24 cellular contexts compared by ENCODE assay signal in genomic region chr10:61355211-61355610, GRCh38.
"Had no signal": no experiment of that assay in that cellular context is flagged by ENCODE, and none has a peak within 500 bp of the region (broad histone marks: within the 10 kb centered on the region; RNA-seq: fewer than 3 reads in every experiment).

No MANE protein-coding gene starts in this region.

- H3K4me3 ChIP-seq: stomach, suprapubic skin, testis, thoracic aorta, thyroid gland, tibial artery, tibial nerve, transverse colon, upper lobe of left lung, upper lobe of right lung, uterus, vagina had no signal

- H3K27ac ChIP-seq: stomach, suprapubic skin, testis, thoracic aorta, thyroid gland, tibial artery, tibial nerve, transverse colon, upper lobe of left lung, upper lobe of right lung, uterus, vagina had no signal

- H3K9me3 ChIP-seq: stomach, suprapubic skin, testis, thoracic aorta, thyroid gland, tibial artery, tibial nerve, transverse colon, upper lobe of left lung, upper lobe of right lung, uterus, vagina had no signal

- H3K36me3 ChIP-seq: stomach, suprapubic skin, thoracic aorta, thyroid gland, tibial artery, tibial nerve, transverse colon, upper lobe of left lung, upper lobe of right lung, uterus, vagina had no signal

- DNase-seq: stimulated activated CD4-positive, alpha-beta T cell treated with anti-CD3 and anti-CD28 coated beads, Interleukin-2, amount 100 ng/mL, for 48 hours; stimulated activated CD4-positive, alpha-beta T cell treated with anti-CD3 and anti-CD28 coated beads, Interleukin-4, amount 100 ng/mL, for 1 hour; stimulated activated CD4-positive, alpha-beta T cell treated with anti-CD3 and anti-CD28 coated beads, Interleukin-4, amount 100 ng/mL, for 24 hours; stimulated activated CD4-positive, alpha-beta T cell treated with anti-CD3 and anti-CD28 coated beads, Interleukin-4, amount 100 ng/mL, for 4 hours; stimulated activated CD8-positive, alpha-beta memory T cell treated with anti-CD3 and anti-CD28 coated beads, Interleukin-4, amount 100 ng/mL, for 48 hours; stimulated activated naive B cell treated with anti-CD40 and anti-IgM and Interleukin-4, amounts not matched to agents 10 μg/mL and 1 μg/mL and 100 μg/mL, for 72 hours; stimulated activated naive CD4-positive, alpha-beta T cell; stimulated activated naive CD4-positive, alpha-beta T cell treated with Interleukin-2 at 50 U/mL for 16 hours; stimulated activated naive CD8-positive, alpha-beta T cell treated with anti-CD3 and anti-CD28 coated beads, Interleukin-15, amount 100 ng/mL, for 72 hours; stimulated activated naive CD8-positive, alpha-beta T cell treated with anti-CD3 and anti-CD28 coated beads, Interleukin-15, Interleukin-2, amounts not matched to agents 100 U/mL and 50 U/mL, for 24 hours; stomach; substantia nigra; testis; thyroid gland; tibial artery; transverse colon; trophoblast cell; upper lobe of left lung; upper lobe of right lung; uterus had no signal

- H3K4me1 ChIP-seq: suprapubic skin, testis, thyroid gland, tibial artery, tibial nerve, transverse colon, upper lobe of left lung, upper lobe of right lung, uterus, vagina had no signal

- H3K27me3 ChIP-seq: stomach, suprapubic skin, testis, thyroid gland, tibial artery, tibial nerve, transverse colon, upper lobe of left lung, upper lobe of right lung, uterus, vagina had no signal
